19 cellular contexts compared by ENCODE assay signal in genomic region chr4:189436207-189436606, GRCh38.
DNase-seq lines count a peak whose midpoint lies in the region; ATAC-seq and TF ChIP-seq lines count a peak whose summit lies in the region.
"Had no signal": no experiment of that assay in that cellular context is flagged by ENCODE, and none has a peak within 500 bp of the region (broad histone marks: within the 10 kb centered on the region; RNA-seq: fewer than 3 reads in every experiment).

No MANE protein-coding gene starts in this region.

- in situ Hi-C loops in SK-MEL-5 (cut with HindIII; ENCODE audit: low pct_unique_long_range_greater_than_20kb, low sequenced_read_pairs): no loop called here

- no peaks in the 10 kb centered on the region for H3K27me3 Mint-ChIP-seq in neural crest cell (ENCODE audit: low read depth)
- H3K27me3 Mint-ChIP-seq: activated naive CD8-positive, alpha-beta T cell treated with anti-CD3 and anti-CD28 coated beads, Interleukin-2, amount 10 ng/mL, durations not matched to agents 7 days and 5 days; T-cell had no signal

- no peak overlapping the region for H2AFZ ChIP-seq in KMS-11 (ENCODE audit: low read depth)

- TF ChIP-seq CTCF in KMS-11 (conservative IDR thresholded peaks at IDR 0.05; ENCODE audit: low read depth, low read length) (peak; percentile 45), neural crest cell (conservative IDR thresholded peaks at IDR 0.05) (peak; percentile 37)

- H3K27ac ChIP-seq in KMS-11: no peak overlapping the region
- H3K27ac ChIP-seq: neutrophil, transverse colon had no signal

- no peak for ATAC-seq in GM18519 (IDR thresholded peaks at IDR 0.05; ENCODE audit: low FRiP score, unreplicated experiment)
- ATAC-seq: activated CD4-positive, CD25-positive, alpha-beta regulatory T cell treated with anti-CD3 and anti-CD28 coated beads, Interleukin-2, amount 50 U/mL, for 24 hours; sciatic nerve; T-cell had no signal

- intact Hi-C loops in posterior vena cava (cut with DNase I): no loop called here

- H3K36me3 ChIP-seq in KMS-11 (ENCODE audit: insufficient read depth): no peaks in the 10 kb centered on the region; the same call in 1 of the 2 replicates
- H3K36me3 ChIP-seq: neutrophil, transverse colon had no signal

- H3K4me1 ChIP-seq in KMS-11 (ENCODE audit: low read depth, poor library complexity, severe bottlenecking): no peaks in the 10 kb centered on the region
- H3K4me1 ChIP-seq: transverse colon had no signal

- H4K20me1 ChIP-seq in KMS-11 (ENCODE audit: insufficient read depth): no peaks in the 10 kb centered on the region

- H3K4me1 Mint-ChIP-seq in neural crest cell: no peaks in the 10 kb centered on the region
- H3K4me1 Mint-ChIP-seq: activated naive CD8-positive, alpha-beta T cell treated with anti-CD3 and anti-CD28 coated beads, Interleukin-2, amount 10 ng/mL, durations not matched to agents 7 days and 5 days; T-cell had no signal

- H3K36me3 Mint-ChIP-seq in neural crest cell (ENCODE audit: low read depth): peaks cover 8% of the 10 kb centered on the region
- H3K36me3 Mint-ChIP-seq: activated naive CD8-positive, alpha-beta T cell treated with anti-CD3 and anti-CD28 coated beads, Interleukin-2, amount 10 ng/mL, durations not matched to agents 7 days and 5 days; T-cell had no signal

- peak; percentile 7 for DNase-seq in DMS153 (lab: John Stamatoyannopoulos, UW)
- DNase-seq in DMS153 treated with DMSO at 0.1 percent for 48 hours (lab: John Stamatoyannopoulos, UW; ENCODE audit: unreplicated experiment): no peak
- peak; percentile 53 for DNase-seq in SK-MEL-5 (ENCODE audit: low read depth, low spot score)
- DNase-seq in neural crest cell (ENCODE audit: low read depth, low spot score): no peak
- no peak for DNase-seq in NCI-H69 (lab: John Stamatoyannopoulos, UW)
- no peak for DNase-seq in posterior vena cava (ENCODE audit: low spot score)
- DNase-seq: activated CD8-positive, alpha-beta memory T cell treated with anti-CD3 and anti-CD28 coated beads, Interleukin-2, amount 50 U/mL, for 4 hours; activated naive CD8-positive, alpha-beta T cell treated with anti-CD3 and anti-CD28 coated beads, Interleukin-2, amount 10 ng/mL, durations not matched to agents 7 days and 5 days; caudate nucleus; foreskin melanocyte; NCI-H2171; stimulated activated CD4-positive, alpha-beta T cell treated with anti-CD3 and anti-CD28 coated beads, Interleukin-4, amount 100 ng/mL, for 1 hour; T-cell; transverse colon had no signal

- H3K9ac ChIP-seq in KMS-11: no peak overlapping the region

- no peak overlapping the region for H3K27ac Mint-ChIP-seq in neural crest cell (ENCODE audit: unreplicated experiment)
- H3K27ac Mint-ChIP-seq: activated naive CD8-positive, alpha-beta T cell treated with anti-CD3 and anti-CD28 coated beads, Interleukin-2, amount 10 ng/mL, durations not matched to agents 7 days and 5 days; T-cell had no signal

- no peaks in the 10 kb centered on the region for H3K79me2 ChIP-seq in KMS-11 (ENCODE audit: insufficient read depth, low read depth)

- H3K9me3 Mint-ChIP-seq in neural crest cell: peaks cover 15% of the 10 kb centered on the region

- H3K27me3 ChIP-seq in KMS-11 (ENCODE audit: insufficient read depth, low read depth): no peaks in the 10 kb centered on the region
- H3K27me3 ChIP-seq: neutrophil, transverse colon had no signal

- no peak overlapping the region for H3K4me2 ChIP-seq in KMS-11

- no peak overlapping the region for H3K4me3 Mint-ChIP-seq in neural crest cell
- H3K4me3 Mint-ChIP-seq: activated naive CD8-positive, alpha-beta T cell treated with anti-CD3 and anti-CD28 coated beads, Interleukin-2, amount 10 ng/mL, durations not matched to agents 7 days and 5 days; T-cell had no signal

- no peak overlapping the region for H3K4me3 ChIP-seq in KMS-11 (IDR thresholded peaks at IDR 0.05; ENCODE audit: insufficient read depth, low read depth, low read length)
- H3K4me3 ChIP-seq: transverse colon had no signal

Comparison
In these comparisons a context has a peak if more than half of its experiments do, and no peak if none do; other contexts are left out.
1. DNase-seq: peak in DMS153 (single experiment) and SK-MEL-5 (single experiment); none in DMS153 treated with DMSO at 0.1 percent for 48 hours (single experiment), neural crest cell (single experiment), NCI-H69 (single experiment) and posterior vena cava (single experiment).